8 cellular contexts compared by ENCODE assay signal in the genomic region with DNA sequence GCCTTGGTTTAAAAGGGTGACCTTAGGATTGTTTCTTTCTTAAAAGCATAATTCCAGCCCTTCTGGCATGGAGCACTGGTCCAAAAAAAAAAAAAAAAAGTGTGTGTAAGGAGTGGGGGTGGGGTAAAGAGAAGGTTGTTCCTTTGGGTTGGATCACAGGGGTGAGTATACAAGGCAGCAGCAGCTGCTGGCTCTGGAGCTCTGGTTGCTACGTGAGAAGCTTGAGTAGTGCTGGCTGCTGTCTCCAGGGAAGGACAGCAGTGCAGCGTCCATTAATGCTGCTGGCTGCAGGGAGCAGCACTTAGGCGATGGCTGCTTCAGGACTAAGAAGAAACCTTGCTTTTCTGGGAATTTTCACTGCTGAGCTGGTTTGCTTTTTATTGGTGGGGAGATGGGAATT. TPM values are rescaled to one million over a fixed set of nuclear protein-coding genes. Genes with fewer than 3 reads are reported as not detected.
DNase-seq lines count a peak whose midpoint lies in the region; ATAC-seq, FAIRE-seq and TF ChIP-seq lines count a peak whose summit lies in the region.

No MANE protein-coding gene starts in this region.

- peaks cover 63% of the 10 kb centered on the region for H3K4me1 Mint-ChIP-seq in activated T-helper 1 cell treated with anti-CD3 and anti-CD28 coated beads, Interleukin-12 subunit alpha, Interleukin-12 subunit beta, Interleukin-2, Interleukin-4 antibody, amounts not matched to agents 30 ng/mL and 10 ng/mL and 1 ng/mL, durations not matched to agents 14 hours and 24 hours and 36 hours (ENCODE audit: low read depth)
- H3K4me1 Mint-ChIP-seq in neural crest cell = peaks cover 75% of the 10 kb centered on the region

- POLR2A ChIA-PET in AG04449 (lab: Yijun Ruan, JAX) = interaction anchor here (0.7 to 1.1 kb wide), 2 partner anchors 16 to 37 kb away, joined by 3 to 4 read pairs; no protein-coding TSS in a partner anchor

- H3K36me3 Mint-ChIP-seq in activated T-helper 1 cell treated with anti-CD3 and anti-CD28 coated beads, Interleukin-12 subunit alpha, Interleukin-12 subunit beta, Interleukin-2, Interleukin-4 antibody, amounts not matched to agents 30 ng/mL and 10 ng/mL and 1 ng/mL, durations not matched to agents 14 hours and 24 hours and 36 hours (ENCODE audit: low read depth) = peaks cover 24% of the 10 kb centered on the region
- peaks cover 6% of the 10 kb centered on the region for H3K36me3 Mint-ChIP-seq in neural crest cell (ENCODE audit: low read depth)

- no peaks in the 10 kb centered on the region for H3K27me3 Mint-ChIP-seq in activated T-helper 1 cell treated with anti-CD3 and anti-CD28 coated beads, Interleukin-12 subunit alpha, Interleukin-12 subunit beta, Interleukin-2, Interleukin-4 antibody, amounts not matched to agents 30 ng/mL and 10 ng/mL and 1 ng/mL, durations not matched to agents 14 hours and 24 hours and 36 hours (ENCODE audit: insufficient read depth)
- peaks cover 13% of the 10 kb centered on the region for H3K27me3 Mint-ChIP-seq in neural crest cell (ENCODE audit: low read depth)

- intact Hi-C loops in activated T-helper 1 cell treated with anti-CD3 and anti-CD28 coated beads, Interleukin-12 subunit alpha, Interleukin-12 subunit beta, Interleukin-2, Interleukin-4 antibody, amounts not matched to agents 30 ng/mL and 10 ng/mL and 1 ng/mL, durations not matched to agents 14 hours and 24 hours and 36 hours (cut with micrococcal nuclease) = loop anchor here (5.0 kb wide), 3 partner anchors 493 to 1198 kb away; partner anchors contain the start of genes JAGN1 and VHL

- TF ChIP-seq CTCF in AG04449 (IDR thresholded peaks at IDR 0.05; ENCODE audit: insufficient read depth, low read length, missing control alignments) = no peak
- no peak for TF ChIP-seq CTCF in neural crest cell (conservative IDR thresholded peaks at IDR 0.05)

- ATAC-seq in GM21367 (IDR thresholded peaks at IDR 0.05; ENCODE audit: unreplicated experiment) (no peak), GM19397 (IDR thresholded peaks at IDR 0.05; ENCODE audit: unreplicated experiment) (no peak)

- DNase-seq in AG04449 (ENCODE audit: low read depth, low spot score) = peak; percentile 80
- DNase-seq in GM18507 (ENCODE audit: extremely low spot score, insufficient read length, low read depth) = no peak
- DNase-seq in NCI-H226 = peak; percentile 79
- DNase-seq in activated T-helper 1 cell treated with anti-CD3 and anti-CD28 coated beads, Interleukin-12 subunit alpha, Interleukin-12 subunit beta, Interleukin-2, Interleukin-4 antibody, amounts not matched to agents 30 ng/mL and 10 ng/mL and 1 ng/mL, durations not matched to agents 14 hours and 24 hours and 36 hours (ENCODE audit: low spot score) = no peak
- DNase-seq in glomerular endothelial cell (ENCODE audit: extremely low read depth, low read depth, low spot score) = peak; percentile 22
- peak; percentile 40 for DNase-seq in neural crest cell (ENCODE audit: low read depth, low spot score)

- H3K27ac Mint-ChIP-seq in activated T-helper 1 cell treated with anti-CD3 and anti-CD28 coated beads, Interleukin-12 subunit alpha, Interleukin-12 subunit beta, Interleukin-2, Interleukin-4 antibody, amounts not matched to agents 30 ng/mL and 10 ng/mL and 1 ng/mL, durations not matched to agents 14 hours and 24 hours and 36 hours = peak overlapping the region; percentile 40
- H3K27ac Mint-ChIP-seq in neural crest cell (ENCODE audit: unreplicated experiment) = peak overlapping the region; percentile 94

- peak overlapping the region; percentile 95 for H3K4me3 ChIP-seq in AG04449 (ENCODE audit: low read depth, low read length)

- no peaks in the 10 kb centered on the region for H3K9me3 Mint-ChIP-seq in activated T-helper 1 cell treated with anti-CD3 and anti-CD28 coated beads, Interleukin-12 subunit alpha, Interleukin-12 subunit beta, Interleukin-2, Interleukin-4 antibody, amounts not matched to agents 30 ng/mL and 10 ng/mL and 1 ng/mL, durations not matched to agents 14 hours and 24 hours and 36 hours
- no peaks in the 10 kb centered on the region for H3K9me3 Mint-ChIP-seq in neural crest cell

- CTCF ChIA-PET in AG04449 (lab: Yijun Ruan, JAX) = interaction anchor here (0.6 to 1.4 kb wide), 8 partner anchors 11 to 104 kb away, joined by 3 to 5 read pairs (median 3); partner anchors contain the start of gene THUMPD3

- FAIRE-seq in GM18507 (lab: Jason Lieb, UNC) = peak; percentile 56

- H3K4me3 Mint-ChIP-seq in activated T-helper 1 cell treated with anti-CD3 and anti-CD28 coated beads, Interleukin-12 subunit alpha, Interleukin-12 subunit beta, Interleukin-2, Interleukin-4 antibody, amounts not matched to agents 30 ng/mL and 10 ng/mL and 1 ng/mL, durations not matched to agents 14 hours and 24 hours and 36 hours = peak overlapping the region; percentile 99
- H3K4me3 Mint-ChIP-seq in neural crest cell = peak overlapping the region; percentile 96

RNA-seq across cellular contexts. Expression of gene SETD5, which starts 2.3 kb away (rescaled TPM):
- total RNA-seq in activated T-helper 1 cell treated with anti-CD3 and anti-CD28 coated beads, Interleukin-12 subunit alpha, Interleukin-12 subunit beta, Interleukin-2, Interleukin-4 antibody, amounts not matched to agents 30 ng/mL and 10 ng/mL and 1 ng/mL, durations not matched to agents 14 hours and 24 hours and 36 hours = 135 and 140 TPM in 2 replicates
- total RNA-seq in glomerular endothelial cell = 58.8 and 88.4 TPM in 2 replicates
- total RNA-seq in neural crest cell = 198 and 206 TPM in 2 replicates

RNA-seq across cellular contexts. Expression of gene THUMPD3, which starts 36.9 kb away (rescaled TPM):
- total RNA-seq in activated T-helper 1 cell treated with anti-CD3 and anti-CD28 coated beads, Interleukin-12 subunit alpha, Interleukin-12 subunit beta, Interleukin-2, Interleukin-4 antibody, amounts not matched to agents 30 ng/mL and 10 ng/mL and 1 ng/mL, durations not matched to agents 14 hours and 24 hours and 36 hours = 61.4 and 62.4 TPM in 2 replicates
- total RNA-seq in glomerular endothelial cell = 16.6 and 23.8 TPM in 2 replicates
- 56.9 and 61.0 TPM in 2 replicates for total RNA-seq in neural crest cell

Comparison
In these comparisons a context has a peak if more than half of its experiments do, and no peak if none do; other contexts are left out.
1. DNase-seq: peak in AG04449 (single experiment), NCI-H226 (single experiment), glomerular endothelial cell (single experiment) and neural crest cell (single experiment); none in GM18507 (single experiment) and activated T-helper 1 cell treated with anti-CD3 and anti-CD28 coated beads, Interleukin-12 subunit alpha, Interleukin-12 subunit beta, Interleukin-2, Interleukin-4 antibody, amounts not matched to agents 30 ng/mL and 10 ng/mL and 1 ng/mL, durations not matched to agents 14 hours and 24 hours and 36 hours (single experiment).